34 cellular contexts compared by ENCODE assay signal in the genomic region with DNA sequence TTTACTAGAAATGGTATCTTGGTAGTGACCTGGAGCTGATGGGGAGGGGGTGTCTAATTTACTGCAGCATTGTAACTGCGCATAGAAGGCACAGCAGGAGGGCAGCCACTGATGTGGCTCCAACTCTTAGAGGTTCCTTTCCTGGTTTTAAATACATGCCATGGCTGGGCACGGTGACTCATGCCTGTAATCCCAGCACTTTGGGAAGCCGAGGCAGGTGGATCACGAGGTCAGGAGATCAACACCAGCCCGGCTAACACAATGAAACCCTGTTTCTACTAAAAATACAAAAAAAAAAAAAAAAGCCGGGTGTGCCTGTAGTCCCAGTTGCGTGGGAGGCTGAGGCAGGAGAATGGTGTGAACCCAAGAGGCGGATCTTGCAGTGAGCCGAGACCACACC.
"Had no signal": no experiment of that assay in that cellular context is flagged by ENCODE, and none has a peak within 500 bp of the region (broad histone marks: within the 10 kb centered on the region; RNA-seq: fewer than 3 reads in every experiment).

No MANE protein-coding gene starts in this region.

- DNase-seq: activated B cell treated with CpG ODN at 0.5 μM for 24 hours; activated CD4-positive, alpha-beta memory T cell treated with anti-CD3 and anti-CD28 coated beads for 36 hours; activated CD4-positive, alpha-beta T cell treated with anti-CD3 and anti-CD28 coated beads for 4 hours; activated CD4-positive, alpha-beta T cell treated with anti-CD3 and anti-CD28 coated beads, Interleukin-2, amount 50 U/mL, for 1 hour; activated CD4-positive, CD25-positive, alpha-beta regulatory T cell treated with anti-CD3 and anti-CD28 coated beads, Interleukin-2, amount 50 U/mL, for 72 hours; activated CD8-positive, alpha-beta memory T cell treated with anti-CD3 and anti-CD28 coated beads, Interleukin-2, amount 50 U/mL, for 4 hours; activated effector memory CD4-positive, alpha-beta T cell treated with anti-CD3 and anti-CD28 coated beads, Interleukin-2, amount 50 U/mL, for 16 hours; activated naive CD4-positive, alpha-beta T cell; activated naive CD4-positive, alpha-beta T cell treated with anti-CD3 and anti-CD28 coated beads, Interleukin-2, amount 50 U/mL, for 16 hours; activated naive CD8-positive, alpha-beta T cell treated with anti-CD3 and anti-CD28 coated beads for 36 hours; activated T-cell treated with anti-CD3 and anti-CD28 coated beads for 4 hours; activated T-cell treated with anti-CD3 and anti-CD28 coated beads, Interleukin-2, amount 50 U/mL, for 48 hours; amniotic stem cell; aorta; caudate nucleus; cerebellar nuclear complex; cortex of kidney; NCI-H1092; NCI-H1436 treated with DMSO at 0.1 percent for 48 hours; NCI-H1694 treated with DMSO at 0.1 percent for 48 hours; NCI-H2029; NCI-H345; NCI-H524 treated with DMSO at 0.1 percent for 48 hours; OCI-M1; RPMI8226; SHP77 treated with DMSO at 0.1 percent for 48 hours; SW 1271; T-helper 1 cell; T-helper 2 cell; T-helper 9 cell had no signal

- H3K4me2 ChIP-seq: KMS-11 had no signal

- H3K9ac ChIP-seq: KMS-11 had no signal

- H3K27ac ChIP-seq: KMS-11, VCaP had no signal

- ATAC-seq: activated T-helper 17 cell treated with anti-CD3 and anti-CD28 coated beads, Interleukin-2, amount 50 U/mL, for 72 hours; SK-N-SH treated with all-trans-retinoic acid at 6 μM for 48 hours had no signal
